1 cellular context compared by ENCODE assay signal in genomic region chr20:6693808-6694198, GRCh38.
TF ChIP-seq lines count a peak whose summit lies in the region.

No MANE protein-coding gene starts in this region.

TF ChIP-seq in GM12878, 131 proteins besides CTCF, POLR2A, EP300 and RAD21:
- TF ChIP-seq MTA2 (IDR thresholded peaks at IDR 0.05; ENCODE audit: low read depth) (peak; percentile 71), ATF7 (IDR thresholded peaks at IDR 0.05; ENCODE audit: low read depth) (peak; percentile 70), RELB (IDR thresholded peaks at IDR 0.05; ENCODE audit: low read depth) (0 out of 2 replicates have a peak, but pooled peaks have one; percentile 19)
